Comparison of ENCODE assay signal across 16 cellular contexts in the genomic region with DNA sequence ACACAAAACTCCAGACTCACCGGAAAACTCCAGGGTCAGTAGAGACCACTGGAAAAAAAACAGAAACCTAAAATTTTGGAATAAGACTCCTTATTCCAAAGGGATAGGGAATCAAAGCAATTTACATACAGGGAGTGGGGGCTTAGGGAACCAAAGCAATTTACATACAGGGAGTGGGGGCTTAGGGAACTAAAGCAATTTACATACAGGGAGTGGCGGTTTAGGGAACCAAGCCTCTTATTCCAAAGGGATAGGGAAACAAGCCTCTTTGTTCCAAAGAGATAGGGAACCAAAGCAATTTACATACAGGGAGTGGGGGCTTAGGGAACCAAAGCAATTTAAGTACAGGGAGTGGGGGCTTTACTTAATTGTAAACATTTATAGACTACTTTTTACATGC. TPM values are rescaled to one million over a fixed set of nuclear protein-coding genes. Genes with fewer than 3 reads are reported as not detected.
DNase-seq lines count a peak whose midpoint lies in the region; ATAC-seq, FAIRE-seq and TF ChIP-seq lines count a peak whose summit lies in the region.
"Had no signal": no experiment of that assay in that cellular context is flagged by ENCODE, and none has a peak within 500 bp of the region (broad histone marks: within the 10 kb centered on the region; RNA-seq: fewer than 3 reads in every experiment).

No MANE protein-coding gene starts in this region.

- peaks cover 5% of the 10 kb centered on the region for H3K4me1 Mint-ChIP-seq in WTC11
- H3K4me1 Mint-ChIP-seq: CD14-positive monocyte; CD4-positive, alpha-beta memory T cell had no signal

- no peak overlapping the region for H3K27ac Mint-ChIP-seq in WTC11
- H3K27ac Mint-ChIP-seq: CD14-positive monocyte; CD4-positive, alpha-beta memory T cell had no signal

- TF ChIP-seq POLR2A in GM12891 (IDR thresholded peaks at IDR 0.05; ENCODE audit: low read depth, low read length), result no peak

- no peak for TF ChIP-seq CTCF in WTC11 (IDR thresholded peaks at IDR 0.05)

- no peak for FAIRE-seq in GM12891 (lab: Jason Lieb, UNC)
- FAIRE-seq: A549, GM19239 had no signal

- H3K27me3 Mint-ChIP-seq in WTC11 (ENCODE audit: low read depth), result peaks cover 99% of the 10 kb centered on the region

- POLR2A ChIA-PET in WTC11 (lab: Charles Lee), result no interaction called here

- DNase-seq in NCI-H82 (lab: John Stamatoyannopoulos, UW) (peak; percentile 50), NCI-H82 treated with DMSO at 0.1 percent for 48 hours (lab: John Stamatoyannopoulos, UW; ENCODE audit: unreplicated experiment) (no peak), WTC11 (ENCODE audit: low spot score) (no peak), iPS-NIHi11 (ENCODE audit: low spot score) (peak; percentile 5), GM12891 (ENCODE audit: insufficient read length, low spot score) (no peak), OCI-M2 (lab: John Stamatoyannopoulos, UW; ENCODE audit: unreplicated experiment) (no peak)
- DNase-seq: AML-193; CD4-positive, alpha-beta memory T cell; DMS153; DMS79; GF-D8; GM23248 had no signal

- H3K9me3 Mint-ChIP-seq in WTC11, result peaks cover 8% of the 10 kb centered on the region

- no peaks in the 10 kb centered on the region; the same call in 1 of the 2 replicates for H3K36me3 Mint-ChIP-seq in WTC11
- H3K36me3 Mint-ChIP-seq: CD14-positive monocyte; CD4-positive, alpha-beta memory T cell had no signal

- ATAC-seq in WTC11 (peak; percentile 75; the same call in 1 of the 2 replicates), GM18502 (IDR thresholded peaks at IDR 0.05; ENCODE audit: poor library complexity, unreplicated experiment) (no peak)
- ATAC-seq: A549 had no signal

- CTCF ChIA-PET in WTC11 (lab: Charles Lee), result no interaction called here

- H3K4me3 Mint-ChIP-seq in WTC11, result no peak overlapping the region
- H3K4me3 Mint-ChIP-seq: CD14-positive monocyte; CD4-positive, alpha-beta memory T cell had no signal

TF ChIP-seq in WTC11, 78 proteins besides CTCF, POLR2A, EP300 and RAD21:
- TF ChIP-seq SMAD4 (CRISPR knock-in tag; IDR thresholded peaks at IDR 0.05), result no peak
- TF ChIP-seq ESRRA (CRISPR knock-in tag; IDR thresholded peaks at IDR 0.05; ENCODE audit: borderline replicate concordance), result no peak
- TF ChIP-seq PREB (CRISPR knock-in tag; IDR thresholded peaks at IDR 0.05; ENCODE audit: borderline replicate concordance), result no peak
- TF ChIP-seq, protein P1, sequence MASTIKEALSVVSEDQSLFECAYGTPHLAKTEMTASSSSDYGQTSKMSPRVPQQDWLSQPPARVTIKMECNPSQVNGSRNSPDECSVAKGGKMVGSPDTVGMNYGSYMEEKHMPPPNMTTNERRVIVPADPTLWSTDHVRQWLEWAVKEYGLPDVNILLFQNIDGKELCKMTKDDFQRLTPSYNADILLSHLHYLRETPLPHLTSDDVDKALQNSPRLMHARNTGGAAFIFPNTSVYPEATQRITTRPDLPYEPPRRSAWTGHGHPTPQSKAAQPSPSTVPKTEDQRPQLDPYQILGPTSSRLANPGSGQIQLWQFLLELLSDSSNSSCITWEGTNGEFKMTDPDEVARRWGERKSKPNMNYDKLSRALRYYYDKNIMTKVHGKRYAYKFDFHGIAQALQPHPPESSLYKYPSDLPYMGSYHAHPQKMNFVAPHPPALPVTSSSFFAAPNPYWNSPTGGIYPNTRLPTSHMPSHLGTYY (CRISPR knock-in tag; IDR thresholded peaks at IDR 0.05), result no peak
TF ChIP-seq in WTC11: peak in this region for 0.

TF ChIP-seq in GM12891, 5 proteins besides CTCF, POLR2A, EP300 and RAD21:
- no peak for TF ChIP-seq TAF1 (IDR thresholded peaks at IDR 0.05; ENCODE audit: low read depth, low read length)
- no peak for TF ChIP-seq SPI1 (IDR thresholded peaks at IDR 0.05; ENCODE audit: low read depth, low read length)
TF ChIP-seq in GM12891: peak in this region for 0.

RNA-seq across cellular contexts. Expression of gene TTLL7, which starts 28.4 kb away (rescaled TPM):
- total RNA-seq in WTC11 (2021), result 5.9 to 7.9 TPM (median 7.7 TPM) in 3 replicates
- polyA plus RNA-seq in GM12891 (2012; ENCODE audit: low read depth, missing spikeins), result 0.58 TPM

Comparison
In these comparisons a context has a peak if more than half of its experiments do, and no peak if none do; other contexts are left out.
1. DNase-seq: peak in NCI-H82 (single experiment) and iPS-NIHi11 (single experiment); none in NCI-H82 treated with DMSO at 0.1 percent for 48 hours (single experiment), WTC11 (single experiment), GM12891 (single experiment) and OCI-M2 (single experiment).